ENCODE assay signal across 14 cellular contexts in the genomic region with DNA sequence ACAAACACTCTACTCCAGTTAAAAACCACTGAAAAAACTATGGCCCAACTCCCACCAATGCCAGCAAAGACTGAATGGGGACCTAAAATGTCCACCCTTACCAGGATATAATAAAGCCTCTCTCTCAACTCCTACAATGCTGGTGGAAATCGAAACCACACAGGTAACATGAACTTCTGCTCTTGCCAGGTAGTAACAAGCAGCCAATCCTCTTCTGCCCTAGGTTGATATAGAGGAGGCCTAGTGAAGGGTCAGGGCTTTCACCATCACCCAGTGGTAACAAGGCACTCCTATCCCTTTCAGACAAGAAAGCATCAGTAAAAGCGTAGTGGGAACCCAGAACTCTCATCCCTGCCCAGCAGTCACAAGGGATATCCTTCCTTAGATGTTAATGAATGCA. TPM values are rescaled to one million over a fixed set of nuclear protein-coding genes. Genes with fewer than 3 reads are reported as not detected.
DNase-seq lines count a peak whose midpoint lies in the region; ATAC-seq, FAIRE-seq and TF ChIP-seq lines count a peak whose summit lies in the region.
"Had no signal": no experiment of that assay in that cellular context is flagged by ENCODE, and none has a peak within 500 bp of the region (broad histone marks: within the 10 kb centered on the region; RNA-seq: fewer than 3 reads in every experiment).

No MANE protein-coding gene starts in this region.

- no peak overlapping the region for H2AK5ac ChIP-seq in H1 (ENCODE audit: low read depth, low read length)

- no peak overlapping the region for H3K4ac ChIP-seq in H1 (replicated peaks; ENCODE audit: insufficient read length, low read depth, low read length)

- peaks cover 2% of the 10 kb centered on the region for H3K79me1 ChIP-seq in H1 (ENCODE audit: low read depth, low read length)

- H4K8ac ChIP-seq in H1 (ENCODE audit: extremely low read depth, insufficient read depth, low read length): no peak overlapping the region

- no peak overlapping the region for H3K23ac ChIP-seq in H1 (ENCODE audit: insufficient read length)

- H3K56ac ChIP-seq in H1 (replicated peaks; ENCODE audit: insufficient read length, low read depth, low read length): no peak overlapping the region

- no peak overlapping the region for H3K4me3 Mint-ChIP-seq in activated naive CD4-positive, alpha-beta T cell treated with anti-CD3 and anti-CD28 coated beads for 36 hours
- H3K4me3 Mint-ChIP-seq in stimulated activated memory B cell treated with anti-CD40 and anti-IgM and Interleukin-4, amounts not matched to agents 10 μg/mL and 1 μg/mL and 100 μg/mL, for 72 hours: no peak overlapping the region

- H3K27ac Mint-ChIP-seq in activated naive CD4-positive, alpha-beta T cell treated with anti-CD3 and anti-CD28 coated beads for 36 hours: peak overlapping the region; percentile 66
- H3K27ac Mint-ChIP-seq in stimulated activated memory B cell treated with anti-CD40 and anti-IgM and Interleukin-4, amounts not matched to agents 10 μg/mL and 1 μg/mL and 100 μg/mL, for 72 hours: peak overlapping the region; percentile 79

- H2BK15ac ChIP-seq in H1 (ENCODE audit: low read length): no peak overlapping the region

- H2BK120ac ChIP-seq in H1 (replicated peaks; ENCODE audit: low read depth, low read length): no peak overlapping the region

- CTCF ChIA-PET in activated naive CD4-positive, alpha-beta T cell treated with anti-CD3 and anti-CD28 coated beads for 36 hours (lab: Charles Lee): no interaction called here
- CTCF ChIA-PET in H1 (lab: Charles Lee; ENCODE audit: partially characterized antibody): interaction anchor here (0.8 to 1.5 kb wide), 3 partner anchors 33 to 128 kb away, joined by 3 to 4 read pairs (median 4); no protein-coding TSS in a partner anchor

- no peaks in the 10 kb centered on the region for H3K9me3 ChIP-seq in H1 (ENCODE audit: insufficient read depth in 2 of 2, low read depth in 1 of 2, low read length in 1 of 2)
- H3K9me3 ChIP-seq: SJSA1 had no signal

- H3K27me3 ChIP-seq in H1 (replicated peaks in 1 of 4; ENCODE audit: control insufficient read depth in 3 of 4, extremely low read depth in 1 of 4, insufficient read depth in 3 of 4, low read length in 3 of 4): no peaks in the 10 kb centered on the region
- H3K27me3 ChIP-seq: SJSA1 had no signal

- H3K23me2 ChIP-seq in H1 (ENCODE audit: low read depth, low read length): no peaks in the 10 kb centered on the region

- POLR2A ChIA-PET in H1 (lab: Charles Lee; ENCODE audit: partially characterized antibody): no interaction called here

- DNase-seq in activated naive CD4-positive, alpha-beta T cell treated with anti-CD3 and anti-CD28 coated beads for 36 hours: no peak
- DNase-seq in activated naive CD4-positive, alpha-beta T cell treated with Interleukin-2 at 50 U/mL for 16 hours: no peak
- peak; percentile 6 for DNase-seq in NCI-H69 (lab: John Stamatoyannopoulos, UW)
- DNase-seq in H1 (ENCODE audit: low read depth in 1 of 2, low spot score in 2 of 2): no peak
- no peak for DNase-seq in germinal center (ENCODE audit: low spot score)
- no peak for DNase-seq in H4 (ENCODE audit: low spot score)
- no peak for DNase-seq in SIG-M5 treated with dmso at 0.1 percent for 504 hours (lab: John Stamatoyannopoulos, UW; ENCODE audit: unreplicated experiment)
- DNase-seq: activated CD8-positive, alpha-beta memory T cell treated with anti-CD3 and anti-CD28 coated beads for 24 hours; effector CD8-positive, alpha-beta T cell; IMR-90; NCI-H1092 treated with DMSO at 0.1 percent for 48 hours; posterior cingulate gyrus had no signal

- H4K5ac ChIP-seq in H1 (ENCODE audit: insufficient read length, low read depth, low read length): no peak overlapping the region

- H3K9me3 Mint-ChIP-seq in activated naive CD4-positive, alpha-beta T cell treated with anti-CD3 and anti-CD28 coated beads for 36 hours: no peaks in the 10 kb centered on the region
- no peaks in the 10 kb centered on the region for H3K9me3 Mint-ChIP-seq in stimulated activated memory B cell treated with anti-CD40 and anti-IgM and Interleukin-4, amounts not matched to agents 10 μg/mL and 1 μg/mL and 100 μg/mL, for 72 hours

- no peak for TF ChIP-seq CTCF in H1 (IDR thresholded peaks at IDR 0.05; ENCODE audit: control extremely low read depth in 1 of 3, insufficient read depth in 1 of 3, low read depth in 1 of 3, low read length in 3 of 3)

- peaks cover 2 to 29% (median 13%) of the 10 kb centered on the region in 4 experiments; a peak in 5 of 8 replicates for H3K36me3 ChIP-seq in H1 (ENCODE audit: control insufficient read depth in 2 of 4, insufficient read depth in 4 of 4, low read length in 3 of 4)
- H3K36me3 ChIP-seq: SJSA1 had no signal

- peaks cover 4 to 68% of the 10 kb centered on the region in 2 experiments; a peak in 2 of 4 replicates for H3K79me2 ChIP-seq in H1 (ENCODE audit: control insufficient read depth in 1 of 2, insufficient read depth in 2 of 2, low read length in 2 of 2)

- TF ChIP-seq RAD21 in H1 (IDR thresholded peaks at IDR 0.05 in 1 of 2, conservative IDR thresholded peaks at IDR 0.05 in 1 of 2; ENCODE audit: low read depth in 2 of 2, low read length in 2 of 2): no peak

- no peak overlapping the region for H3K9ac ChIP-seq in H1 (replicated peaks in 1 of 4; ENCODE audit: extremely low read depth in 1 of 4, low read depth in 3 of 4, low read length in 3 of 4)

- H3K4me1 ChIP-seq in H1 (replicated peaks in 1 of 4; ENCODE audit: control insufficient read depth in 3 of 4, insufficient read depth in 4 of 4, low read length in 3 of 4): peaks cover 0 to 3% (median 0%) of the 10 kb centered on the region in 4 experiments; a peak in 1 of 7 replicates
- H3K4me1 ChIP-seq: SJSA1 had no signal

- 73% methylated on average over 2 of the region's 2 CpGs; no CpG with 5 or more reads in 1 of the 2 experiments for WGBS in H1 (ENCODE audit: extremely low coverage in 1 of 2, insufficient coverage in 1 of 2, insufficient read length in 1 of 2, insufficient replicate concordance in 2 of 2, low coverage in 1 of 2, low lambda C conversion rate in 2 of 2, missing lambda C conversion rate in 1 of 2), 2 experiments

- H4K20me1 ChIP-seq in H1 (replicated peaks in 1 of 2; ENCODE audit: control insufficient read depth in 1 of 2, insufficient read depth in 2 of 2, low read length in 2 of 2): peaks cover 5 to 7% of the 10 kb centered on the region in 2 experiments

- no peak overlapping the region for H2AFZ ChIP-seq in H1 (ENCODE audit: low read length)

- no peak for TF ChIP-seq EP300 in H1 (IDR thresholded peaks at IDR 0.05; ENCODE audit: borderline replicate concordance in 1 of 2, low read depth in 2 of 2, low read length in 2 of 2)

- H3K4me1 Mint-ChIP-seq in activated naive CD4-positive, alpha-beta T cell treated with anti-CD3 and anti-CD28 coated beads for 36 hours (ENCODE audit: low read depth): peaks cover 39% of the 10 kb centered on the region
- peaks cover 38% of the 10 kb centered on the region for H3K4me1 Mint-ChIP-seq in stimulated activated memory B cell treated with anti-CD40 and anti-IgM and Interleukin-4, amounts not matched to agents 10 μg/mL and 1 μg/mL and 100 μg/mL, for 72 hours

- H2BK20ac ChIP-seq in H1 (ENCODE audit: low read length): no peak overlapping the region

- no peak overlapping the region for H2BK5ac ChIP-seq in H1 (ENCODE audit: low read depth, low read length)

- no peak overlapping the region for H3K27ac ChIP-seq in H1 (ENCODE audit: low read depth, low read length)
- H3K27ac ChIP-seq: SJSA1 had no signal

- TF ChIP-seq POLR2A in H1 (IDR thresholded peaks at IDR 0.05; ENCODE audit: control extremely low read depth in 1 of 2, low read depth in 2 of 2, low read length in 2 of 2): no peak

- ATAC-seq in stimulated activated memory B cell treated with anti-CD40 and anti-IgM and Interleukin-4, amounts not matched to agents 10 μg/mL and 1 μg/mL and 100 μg/mL, for 72 hours: no peak

- no peak overlapping the region for H3K14ac ChIP-seq in H1 (ENCODE audit: insufficient read length)

- H3K36me3 Mint-ChIP-seq in activated naive CD4-positive, alpha-beta T cell treated with anti-CD3 and anti-CD28 coated beads for 36 hours (ENCODE audit: low read depth): peaks cover 39% of the 10 kb centered on the region
- H3K36me3 Mint-ChIP-seq in stimulated activated memory B cell treated with anti-CD40 and anti-IgM and Interleukin-4, amounts not matched to agents 10 μg/mL and 1 μg/mL and 100 μg/mL, for 72 hours: peaks cover 52% of the 10 kb centered on the region

- H3K4me2 ChIP-seq in H1 (ENCODE audit: insufficient read depth in 1 of 2, low read depth in 2 of 2, low read length in 2 of 2): peak overlapping the region in 1 of 2 experiments; percentile 20; a peak in 1 of 4 replicates

- peak; percentile 55 for FAIRE-seq in H1 (lab: Jason Lieb, UNC)

- no peak overlapping the region for H3K4me3 ChIP-seq in H1 (ENCODE audit: extremely low read depth in 1 of 4, insufficient read depth in 2 of 4, low read depth in 3 of 4, low read length in 4 of 4)
- H3K4me3 ChIP-seq: SJSA1 had no signal

- no peak overlapping the region for H4K91ac ChIP-seq in H1 (replicated peaks; ENCODE audit: insufficient read length, low read length)

- no peak overlapping the region for H2BK12ac ChIP-seq in H1 (ENCODE audit: low read depth, low read length)

- no peaks in the 10 kb centered on the region for H3K27me3 Mint-ChIP-seq in activated naive CD4-positive, alpha-beta T cell treated with anti-CD3 and anti-CD28 coated beads for 36 hours (ENCODE audit: low read depth)
- no peaks in the 10 kb centered on the region for H3K27me3 Mint-ChIP-seq in stimulated activated memory B cell treated with anti-CD40 and anti-IgM and Interleukin-4, amounts not matched to agents 10 μg/mL and 1 μg/mL and 100 μg/mL, for 72 hours

- no peak overlapping the region for H3K18ac ChIP-seq in H1 (ENCODE audit: extremely low read depth, low read length)

- intact Hi-C loops in activated naive CD4-positive, alpha-beta T cell treated with anti-CD3 and anti-CD28 coated beads for 36 hours (cut with micrococcal nuclease): no loop called here

RNA-seq across cellular contexts. Expression of gene DCUN1D5, which starts 22.6 kb away (rescaled TPM):
- 10 to 100 TPM; 52.6 to 58.4 TPM for total RNA-seq in activated naive CD4-positive, alpha-beta T cell treated with anti-CD3 and anti-CD28 coated beads for 36 hours
- total RNA-seq in H1 (2021; fragmentation: NEBNext Ultra II Directional; extraction: Animal tissue kit (Norgen Biotek cat#: 25700)): 95.4 and 95.8 TPM in 2 replicates
- polyA plus RNA-seq in H1 (2011; rRNA removed): 60.3 and 76.1 TPM in 2 replicates
- polyA plus RNA-seq in H1 (2011; cell fraction: cytosol; rRNA removed): 86.5 TPM
- 68.4 TPM for polyA plus RNA-seq in H1 (2011; cell fraction: nucleus; rRNA removed)
- polyA plus RNA-seq in H1 (2012, experiment 1 of 2): 69.5 to 131 TPM (median 77.0 TPM) in 4 replicates
- polyA plus RNA-seq in H1 (2012, experiment 2 of 2): 52.8 TPM
- polyA plus RNA-seq in H1 (2013, experiment 1 of 2): 148 TPM
- polyA plus RNA-seq in H1 (2013, experiment 2 of 2): 154 TPM
- polyA minus RNA-seq in H1 (2011; rRNA and poly(A)+ RNA removed): 20.7 and 22.3 TPM in 2 replicates
- 60.8 TPM for polyA minus RNA-seq in H1 (2011; cell fraction: cytosol; rRNA and poly(A)+ RNA removed)
- polyA minus RNA-seq in H1 (2011; cell fraction: nucleus; rRNA and poly(A)+ RNA removed): 53.6 TPM
- total RNA-seq in H4 (2014; rRNA removed; shearing (Covaris generic)): 85.8 and 94.0 TPM in 2 replicates

RNA-seq across cellular contexts. Expression of gene DYNC2H1, which starts 39.9 kb away (rescaled TPM):
- 1 to 10 TPM; 1.9 to 2.8 TPM for total RNA-seq in activated naive CD4-positive, alpha-beta T cell treated with anti-CD3 and anti-CD28 coated beads for 36 hours
- 12.0 and 12.7 TPM in 2 replicates for total RNA-seq in H1 (2021; fragmentation: NEBNext Ultra II Directional; extraction: Animal tissue kit (Norgen Biotek cat#: 25700))
- polyA plus RNA-seq in H1 (2011; rRNA removed): 2.7 and 6.2 TPM in 2 replicates
- polyA plus RNA-seq in H1 (2011; cell fraction: cytosol; rRNA removed): 5.5 TPM
- polyA plus RNA-seq in H1 (2011; cell fraction: nucleus; rRNA removed): 4.8 TPM
- 10.8 to 13.0 TPM (median 11.8 TPM) in 4 replicates for polyA plus RNA-seq in H1 (2012, experiment 1 of 2)
- 0.98 TPM for polyA plus RNA-seq in H1 (2012, experiment 2 of 2)
- polyA plus RNA-seq in H1 (2013, experiment 1 of 2): 2.8 TPM
- polyA plus RNA-seq in H1 (2013, experiment 2 of 2): 2.4 TPM
- 17.9 and 30.0 TPM in 2 replicates for polyA minus RNA-seq in H1 (2011; rRNA and poly(A)+ RNA removed)
- polyA minus RNA-seq in H1 (2011; cell fraction: cytosol; rRNA and poly(A)+ RNA removed): 8.4 TPM
- polyA minus RNA-seq in H1 (2011; cell fraction: nucleus; rRNA and poly(A)+ RNA removed): 37.3 TPM
- 6.1 and 10.0 TPM in 2 replicates for total RNA-seq in H4 (2014; rRNA removed; shearing (Covaris generic))
